ENCODE assay signal across 1 cellular context in genomic region chr3:9100132-9100894, GRCh38.
TF ChIP-seq lines count a peak whose summit lies in the region.

No MANE protein-coding gene starts in this region.

TF ChIP-seq in GM12878, 131 proteins besides CTCF, POLR2A, EP300 and RAD21 (continued from another document):
- no peak for TF ChIP-seq ZNF592 (IDR thresholded peaks at IDR 0.05)
- peak; percentile 76 for TF ChIP-seq SPI1 (IDR thresholded peaks at IDR 0.05; ENCODE audit: borderline replicate concordance, insufficient read depth, low read depth, low read length)
- no peak for TF ChIP-seq BCLAF1 (IDR thresholded peaks at IDR 0.05)
- peak; percentile 43; the same call in 1 of the 2 replicates for TF ChIP-seq MTA2 (IDR thresholded peaks at IDR 0.05; ENCODE audit: low read depth)
- peak; percentile 98 for TF ChIP-seq PKNOX1 (IDR thresholded peaks at IDR 0.05)
- TF ChIP-seq ZNF384 (IDR thresholded peaks at IDR 0.05; ENCODE audit: borderline replicate concordance, low read depth, low read length) = no peak
- no peak for TF ChIP-seq MTA3 (IDR thresholded peaks at IDR 0.05; ENCODE audit: borderline replicate concordance, low read length)
- no peak for TF ChIP-seq ETV6 (conservative IDR thresholded peaks at IDR 0.05 in 1 of 2, IDR thresholded peaks at IDR 0.05 in 1 of 2; ENCODE audit: borderline replicate concordance in 1 of 2, low read depth in 1 of 2)
- no peak for TF ChIP-seq USF2 (IDR thresholded peaks at IDR 0.05; ENCODE audit: borderline replicate concordance, low read depth, low read length)
- no peak for TF ChIP-seq ATF2 (IDR thresholded peaks at IDR 0.05; ENCODE audit: low read length)
